8 cellular contexts compared by ENCODE assay signal in genomic region chr4:35934370-35934981, GRCh38.
DNase-seq lines count a peak whose midpoint lies in the region; ATAC-seq and TF ChIP-seq lines count a peak whose summit lies in the region.

No MANE protein-coding gene starts in this region.

- H3K27ac ChIP-seq in mammary epithelial cell (ENCODE audit: insufficient read depth, low read depth, low read length) (no peak overlapping the region), ovary (no peak overlapping the region)

- in situ Hi-C loops in mammary epithelial cell (cut with MboI; ENCODE audit: low sequenced_read_pairs in 2 of 2), result no loop called here

- no peaks in the 10 kb centered on the region for H3K79me2 ChIP-seq in mammary epithelial cell (ENCODE audit: insufficient read depth, low read length)

- ATAC-seq in GM21717 (IDR thresholded peaks at IDR 0.05; ENCODE audit: unreplicated experiment), result no peak

- intact Hi-C loops in mammary epithelial cell (cut with micrococcal nuclease), result loop anchor here (1.0 to 10.0 kb wide), 2 partner anchors 253 to 1210 kb away; no protein-coding TSS in a partner anchor
- intact Hi-C loops in ovary (cut with DNase I), result no loop called here

- TF ChIP-seq CTCF in mammary epithelial cell (conservative IDR thresholded peaks at IDR 0.05 in 1 of 2, IDR thresholded peaks at IDR 0.05 in 1 of 2; ENCODE audit: extremely low read depth in 1 of 2, insufficient read depth in 1 of 2, low read depth in 1 of 2, low read length in 2 of 2) (peak; percentile 41 to 45), ovary (IDR thresholded peaks at IDR 0.05) (no peak)

- dilution Hi-C loops in mammary epithelial cell (cut with HindIII; ENCODE audit: low sequenced_read_pairs), result no loop called here

- no peak overlapping the region for H3K9ac ChIP-seq in mammary epithelial cell (ENCODE audit: insufficient read depth, low read length)

- H3K9me3 ChIP-seq in mammary epithelial cell (replicated peaks; ENCODE audit: insufficient read depth, low read length), result no peaks in the 10 kb centered on the region
- H3K9me3 ChIP-seq in ovary, result no peaks in the 10 kb centered on the region

- no peak overlapping the region for H3K4me2 ChIP-seq in mammary epithelial cell (ENCODE audit: insufficient read depth, low read depth, low read length)

- H3K4me3 ChIP-seq in mammary epithelial cell (replicated peaks in 1 of 3; ENCODE audit: insufficient read depth in 1 of 3, low read depth in 2 of 3, low read length in 3 of 3) (no peak overlapping the region), ovary (no peak overlapping the region)

- H3K36me3 ChIP-seq in mammary epithelial cell (ENCODE audit: insufficient read depth, low read length) (no peaks in the 10 kb centered on the region), ovary (no peaks in the 10 kb centered on the region)

- H3K27me3 ChIP-seq in mammary epithelial cell (ENCODE audit: insufficient read depth, low read length) (no peaks in the 10 kb centered on the region), ovary (no peaks in the 10 kb centered on the region)

- H3K4me1 ChIP-seq in mammary epithelial cell (ENCODE audit: insufficient read depth, low read length) (no peaks in the 10 kb centered on the region), ovary (ENCODE audit: insufficient read depth) (no peaks in the 10 kb centered on the region)

- no TSS peak for BruUV-seq in mammary epithelial cell (replicated peaks; lab: Mats Ljungman, UMichigan)

- no peak for TF ChIP-seq EP300 in ovary (IDR thresholded peaks at IDR 0.05)

- CTCF ChIA-PET in mammary epithelial cell (lab: Charles Lee; ENCODE audit: low non-redundant PET), result interaction anchor here (0.6 kb wide), 1 partner anchor 1069 kb away, joined by 3 read pairs; no protein-coding TSS in a partner anchor

- DNase-seq in NCI-H82 (lab: John Stamatoyannopoulos, UW) (peak; percentile 11), NCI-H82 treated with DMSO at 0.1 percent for 48 hours (lab: John Stamatoyannopoulos, UW; ENCODE audit: unreplicated experiment) (no peak), NCI-H146 (lab: John Stamatoyannopoulos, UW) (peak; percentile 27), mammary epithelial cell (peak; percentile 4), middle frontal gyrus (ENCODE audit: extremely low spot score, low spot score) (peak; percentile 54), ovary (no peak)
- DNase-seq in stimulated activated CD8-positive, alpha-beta memory T cell treated with anti-CD3 and anti-CD28 coated beads, Interleukin-4, amount 100 ng/mL, for 48 hours, result no peak

- no peak overlapping the region for H2AFZ ChIP-seq in mammary epithelial cell (ENCODE audit: low read depth, low read length)

- WGBS in mammary epithelial cell (ENCODE audit: low coverage, missing lambda C conversion rate), result 9% methylated on average over 4 of the region's 4 CpGs
- WGBS in ovary, 3 donors, result 17 to 27% (median 19%) methylated on average over 4 of the region's 4 CpGs

- H4K20me1 ChIP-seq in mammary epithelial cell (ENCODE audit: insufficient read depth, low read length), result no peaks in the 10 kb centered on the region

- TF ChIP-seq POLR2A in ovary (IDR thresholded peaks at IDR 0.05), result no peak

Comparison
In these comparisons a context has a peak if more than half of its experiments do, and no peak if none do; other contexts are left out.
1. DNase-seq: peak in NCI-H82 (single experiment), NCI-H146 (single experiment), mammary epithelial cell (single experiment) and middle frontal gyrus (single experiment); none in NCI-H82 treated with DMSO at 0.1 percent for 48 hours (single experiment), stimulated activated CD8-positive, alpha-beta memory T cell treated with anti-CD3 and anti-CD28 coated beads, Interleukin-4, amount 100 ng/mL, for 48 hours (single experiment) and ovary (0 of 5).
2. CTCF ChIP-seq: peak in mammary epithelial cell (2 of 2); none in ovary (0 of 3).